Comparison of ENCODE assay signal across 1 cellular context in the genomic region with DNA sequence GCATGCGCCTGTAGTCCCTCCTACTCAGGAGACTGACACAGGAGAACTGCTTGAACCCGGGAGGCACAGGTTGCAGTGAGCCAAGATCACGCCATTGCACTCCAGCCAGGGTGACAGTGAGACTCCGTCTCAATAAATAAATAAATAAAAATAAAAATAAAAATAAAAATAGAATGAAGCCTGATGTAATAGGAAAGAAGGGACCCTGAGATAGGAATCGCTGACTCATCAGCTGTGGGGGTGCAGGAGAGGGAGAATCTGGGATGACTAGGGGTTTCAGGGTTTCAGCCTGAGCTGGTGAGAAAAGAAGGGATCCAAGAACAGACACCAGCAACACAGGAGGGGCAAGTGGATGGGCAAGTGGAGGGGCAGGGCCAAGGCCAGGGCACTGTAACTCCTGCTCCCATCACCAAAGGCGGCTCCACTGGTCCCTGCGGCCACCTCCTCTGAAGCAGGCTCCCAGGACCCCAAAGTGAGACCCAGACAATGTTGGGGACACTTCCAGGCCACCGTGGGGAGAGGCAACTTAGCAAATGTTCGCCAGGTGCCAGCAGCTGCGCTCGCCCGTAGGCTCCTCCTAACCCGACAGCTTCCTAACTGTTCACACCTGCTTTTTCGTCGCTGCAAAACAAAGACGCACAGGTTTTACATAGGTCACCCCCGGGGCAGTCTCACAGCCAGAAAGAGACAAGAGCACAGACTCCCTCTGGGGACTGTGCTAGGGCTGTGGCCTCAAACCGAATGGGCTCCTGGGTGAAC.
TF ChIP-seq lines count a peak whose summit lies in the region.

No MANE protein-coding gene starts in this region.

TF ChIP-seq in IMR-90, 13 proteins besides CTCF, POLR2A, EP300 and RAD21:
- TF ChIP-seq MAFK (IDR thresholded peaks at IDR 0.05; ENCODE audit: low read depth, low read length) (peak; percentile 96), NFE2L2 (IDR thresholded peaks at IDR 0.05; ENCODE audit: low read depth, low read length) (peak; percentile 40; the same call in 1 of the 2 replicates), BHLHE40 (IDR thresholded peaks at IDR 0.05; ENCODE audit: low read depth, low read length) (no peak)
